9 cellular contexts compared by ENCODE assay signal in genomic region chr1:92599184-92599583, GRCh38.
DNase-seq lines count a peak whose midpoint lies in the region; ATAC-seq, FAIRE-seq and TF ChIP-seq lines count a peak whose summit lies in the region.
"Had no signal": no experiment of that assay in that cellular context is flagged by ENCODE, and none has a peak within 500 bp of the region (broad histone marks: within the 10 kb centered on the region; RNA-seq: fewer than 3 reads in every experiment).

No MANE protein-coding gene starts in this region.

- H3K9me3 ChIP-seq in kidney (ENCODE audit: control insufficient read depth in 1 of 2, low read length in 2 of 2): no peaks in the 10 kb centered on the region

- H3K9ac ChIP-seq in kidney (ENCODE audit: low read length in 2 of 2): no peak overlapping the region

- peak; percentile 4 for TF ChIP-seq CTCF in kidney (IDR thresholded peaks at IDR 0.05; ENCODE audit: borderline replicate concordance, extremely low read depth, insufficient read depth)

- FAIRE-seq in kidney (lab: Jason Lieb, UNC): peak; percentile 97

- no peak overlapping the region for H3K27ac ChIP-seq in kidney (ENCODE audit: low read depth in 2 of 2, low read length in 2 of 2)
- H3K27ac ChIP-seq: epithelial cell of prostate had no signal

- intact Hi-C loops in kidney (cut with DNase I): no loop called here

- ATAC-seq in HG02610 (IDR thresholded peaks at IDR 0.05; ENCODE audit: unreplicated experiment) (no peak), HG02588 (IDR thresholded peaks at IDR 0.05; ENCODE audit: unreplicated experiment) (no peak)

- peak; percentile 8 for DNase-seq in D341Med (ENCODE audit: low spot score)
- peak; percentile 56 for DNase-seq in HCEC 1CT
- DNase-seq in SW480 (ENCODE audit: low spot score): peak; percentile 11
- no peak for DNase-seq in kidney
- no peak for DNase-seq in iPS-NIHi7 (ENCODE audit: extremely low spot score)
- DNase-seq in stimulated activated CD4-positive, alpha-beta T cell treated with anti-CD3 and anti-CD28 coated beads, Interleukin-12 subunit alpha, Interleukin-12 subunit beta, amount 100 ng/mL, for 4 hours: no peak

- H3K36me3 ChIP-seq in kidney (ENCODE audit: control insufficient read depth in 1 of 2, insufficient read depth in 2 of 2, low read length in 2 of 2): no peaks in the 10 kb centered on the region

- no peaks in the 10 kb centered on the region for H3K4me1 ChIP-seq in kidney (ENCODE audit: control insufficient read depth in 1 of 2, insufficient read depth in 1 of 2, low read depth in 1 of 2, low read length in 2 of 2)

- H3K4me3 ChIP-seq in kidney (ENCODE audit: low read length in 2 of 2): no peak overlapping the region

Comparison
In these comparisons a context has a peak if more than half of its experiments do, and no peak if none do; other contexts are left out.
1. DNase-seq: peak in D341Med (single experiment), HCEC 1CT (single experiment) and SW480 (single experiment); none in kidney (single experiment), iPS-NIHi7 (single experiment) and stimulated activated CD4-positive, alpha-beta T cell treated with anti-CD3 and anti-CD28 coated beads, Interleukin-12 subunit alpha, Interleukin-12 subunit beta, amount 100 ng/mL, for 4 hours (single experiment).